8 cellular contexts compared by ENCODE assay signal in the genomic region with DNA sequence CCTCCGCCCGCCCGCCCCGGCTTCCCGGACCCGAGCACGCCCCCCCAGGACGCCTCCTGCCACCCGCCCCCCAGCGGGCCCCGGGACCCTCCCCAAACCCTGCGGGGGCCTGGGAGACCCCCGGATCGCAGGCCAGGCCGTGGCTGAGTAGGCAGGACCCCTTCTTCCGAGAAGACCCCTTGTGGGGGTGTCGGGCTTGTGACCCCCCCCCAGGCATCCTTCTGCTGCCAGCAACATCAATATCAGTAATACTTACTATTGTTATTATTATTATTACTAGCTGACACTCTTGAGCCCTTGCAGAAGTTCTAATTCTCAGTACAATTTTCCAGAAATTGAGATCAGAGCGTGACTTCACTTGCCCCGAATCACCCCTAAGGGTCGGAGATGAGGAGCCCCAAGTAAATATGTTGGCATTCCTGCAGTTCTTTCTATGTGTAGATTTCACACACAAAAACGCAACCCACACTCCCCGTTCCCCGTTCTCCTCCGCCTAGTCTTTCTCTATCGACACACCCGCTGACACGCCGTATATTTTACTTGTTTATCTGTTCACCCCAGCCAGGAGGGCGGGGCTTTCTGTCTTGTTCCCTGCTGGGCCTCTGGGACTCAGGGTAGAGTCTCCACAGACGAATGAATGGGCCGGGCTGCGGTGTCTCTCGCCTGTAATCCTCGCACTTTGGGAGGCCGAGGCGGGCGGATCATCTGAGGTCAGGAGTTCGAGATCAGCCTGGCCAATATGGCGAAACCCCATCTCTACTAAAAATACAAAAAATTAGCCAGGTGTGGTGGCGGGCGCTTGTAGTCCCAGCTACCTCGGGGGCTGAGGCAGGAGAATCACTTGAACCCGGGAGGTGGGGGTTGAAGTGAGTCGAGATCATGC. TPM values are rescaled to one million over a fixed set of nuclear protein-coding genes. Genes with fewer than 3 reads are reported as not detected.
A peak's percentile ranks its signal among the peaks of the same experiment; 100 is the strongest.
DNase-seq lines count a peak whose midpoint lies in the region; ATAC-seq and TF ChIP-seq lines count a peak whose summit lies in the region.

No MANE protein-coding gene starts in this region.

- TF ChIP-seq CTCF in fibroblast of pulmonary artery (IDR thresholded peaks at IDR 0.05; ENCODE audit: low read length, missing control alignments), result no peak

- no peak overlapping the region for H4K8ac ChIP-seq in neuronal stem cell (ENCODE audit: low read depth, low read length)

- H2AK5ac ChIP-seq in neuronal stem cell (ENCODE audit: low read depth, low read length), result no peak overlapping the region

- H3K4me2 ChIP-seq in neuronal stem cell (ENCODE audit: insufficient read depth, low read length, poor library complexity, severe bottlenecking), result peak overlapping the region; percentile 61

- no peak overlapping the region for H3K23ac ChIP-seq in neuronal stem cell (ENCODE audit: low read depth, low read length, poor library complexity)

- WGBS in neuronal stem cell (ENCODE audit: extremely low coverage in 2 of 2, insufficient read length in 2 of 2, insufficient replicate concordance in 1 of 2), 2 donors, result no CpG with 5 or more reads among the region's 44 CpGs

- DNase-seq in HT-29 (ENCODE audit: low spot score) (peak; percentile 29), NOMO-1 treated with DMSO at 0.1 percent for 48 hours (lab: John Stamatoyannopoulos, UW; ENCODE audit: unreplicated experiment) (peak; percentile 74), fibroblast of pulmonary artery (ENCODE audit: low read depth) (peak; percentile 71), neuronal stem cell (ENCODE audit: low spot score) (peak; percentile 81), ureter (ENCODE audit: low spot score) (peak; percentile 87)
- DNase-seq in activated T-helper 1 cell treated with anti-CD3 and anti-CD28 coated beads, Interleukin-2, amount 50 U/mL, for 16 hours (ENCODE audit: low read depth in 1 of 2, low spot score in 1 of 2), result peak; percentile 39 to 52

- ATAC-seq in GM19351 (IDR thresholded peaks at IDR 0.05; ENCODE audit: unreplicated experiment), result no peak

- H3K27me3 ChIP-seq in ACC112 (ENCODE audit: insufficient read depth, low read length), result no peaks in the 10 kb centered on the region
- H3K27me3 ChIP-seq in neuronal stem cell (ENCODE audit: control insufficient read depth in 3 of 3, insufficient read depth in 3 of 3, low read depth in 1 of 3, low read length in 3 of 3), result peaks cover 0 to 2% (median 0%) of the 10 kb centered on the region in 3 experiments

- H3K36me3 ChIP-seq in ACC112 (ENCODE audit: insufficient read depth, low read length) (no peaks in the 10 kb centered on the region), neuronal stem cell (replicated peaks in 1 of 2; ENCODE audit: control insufficient read depth in 2 of 2, insufficient read depth in 2 of 2, low read length in 2 of 2) (peaks cover 0 to 4% of the 10 kb centered on the region in 2 donors)

- H3K4me3 ChIP-seq in ACC112 (ENCODE audit: low read depth, low read length), result peak overlapping the region; percentile 69
- peak overlapping the region; percentile 30 for H3K4me3 ChIP-seq in fibroblast of pulmonary artery (replicated peaks; ENCODE audit: low read depth, low read length)
- peak overlapping the region in 1 of 2 donors; percentile 12 for H3K4me3 ChIP-seq in neuronal stem cell (ENCODE audit: low read length in 2 of 2)

- no peak overlapping the region for H2BK15ac ChIP-seq in neuronal stem cell (ENCODE audit: low read length)

- H3K27ac ChIP-seq in ACC112 (ENCODE audit: low read depth, low read length) (no peak overlapping the region), neuronal stem cell (replicated peaks; ENCODE audit: low read length) (peak overlapping the region; percentile 63)

- no peak overlapping the region for H2BK5ac ChIP-seq in neuronal stem cell (ENCODE audit: low read length)

- no peak overlapping the region for H3K9ac ChIP-seq in neuronal stem cell (ENCODE audit: low read depth, low read length, poor library complexity)

- no peak overlapping the region for H3K4ac ChIP-seq in neuronal stem cell (ENCODE audit: low read length)

- no peaks in the 10 kb centered on the region for H3K9me3 ChIP-seq in neuronal stem cell (replicated peaks in 1 of 2; ENCODE audit: control insufficient read depth in 2 of 2, insufficient read depth in 1 of 2, low read depth in 1 of 2, low read length in 2 of 2)

- no peaks in the 10 kb centered on the region for H3K4me1 ChIP-seq in ACC112 (ENCODE audit: control insufficient read depth, insufficient read depth, low read length, unreplicated experiment)
- peaks cover 13 to 16% of the 10 kb centered on the region in 2 donors for H3K4me1 ChIP-seq in neuronal stem cell (ENCODE audit: control insufficient read depth in 2 of 2, insufficient read depth in 1 of 2, low read depth in 1 of 2, low read length in 2 of 2)

- no peaks in the 10 kb centered on the region for H3K79me2 ChIP-seq in ACC112 (ENCODE audit: control insufficient read depth, insufficient read depth, low read length, unreplicated experiment)

- H2BK120ac ChIP-seq in neuronal stem cell (ENCODE audit: low read depth, low read length), result no peak overlapping the region

- peak overlapping the region; percentile 60 for H3K18ac ChIP-seq in neuronal stem cell (ENCODE audit: low read length)

- H4K91ac ChIP-seq in neuronal stem cell (ENCODE audit: low read depth, low read length, poor library complexity), result no peak overlapping the region

- H2BK12ac ChIP-seq in neuronal stem cell (ENCODE audit: low read length), result no peak overlapping the region

- H2AFZ ChIP-seq in ACC112 (ENCODE audit: low read length, unreplicated experiment) (peak overlapping the region; percentile 38), neuronal stem cell (ENCODE audit: low read length) (peak overlapping the region; percentile 80)

- no peak overlapping the region for H3K14ac ChIP-seq in neuronal stem cell (ENCODE audit: low read length)

- no peaks in the 10 kb centered on the region for H3K79me1 ChIP-seq in neuronal stem cell (ENCODE audit: low read depth, low read length)

RNA-seq across cellular contexts. Expression of gene TLE5, which starts 14.7 kb away (rescaled TPM):
- total RNA-seq in HT-29 (2014; rRNA removed; shearing (Covaris generic)), result 356 and 359 TPM in 2 replicates
- polyA plus RNA-seq in neuronal stem cell (2013, experiment 1 of 2), result 162 TPM
- 164 TPM for polyA plus RNA-seq in neuronal stem cell (2013, experiment 2 of 2)
- total RNA-seq in ureter, result 623 TPM

RNA-seq across cellular contexts. Expression of gene TLE2, which starts 18.5 kb away (rescaled TPM):
- 0.08 and 1.1 TPM in 2 replicates for total RNA-seq in HT-29 (2014; rRNA removed; shearing (Covaris generic))
- 0.36 TPM for polyA plus RNA-seq in neuronal stem cell (2013, experiment 1 of 2)
- 0.21 TPM for polyA plus RNA-seq in neuronal stem cell (2013, experiment 2 of 2)
- total RNA-seq in ureter, result 95.2 TPM

RNA-seq across cellular contexts. Expression of gene GNA11, which starts 46.6 kb away (rescaled TPM):
- total RNA-seq in HT-29 (2014; rRNA removed; shearing (Covaris generic)), result 54.1 and 68.2 TPM in 2 replicates
- 19.2 TPM for polyA plus RNA-seq in neuronal stem cell (2013, experiment 1 of 2)
- 20.0 TPM for polyA plus RNA-seq in neuronal stem cell (2013, experiment 2 of 2)
- total RNA-seq in ureter, result 68.5 TPM

Comparison
In these comparisons a context has a peak if more than half of its experiments do, and no peak if none do; other contexts are left out.
1. DNase-seq: peak in every context shown above with its lines; median percentile 87 in ureter; 81 in neuronal stem cell; 74 in NOMO-1 treated with DMSO at 0.1 percent for 48 hours; 71 in fibroblast of pulmonary artery; 46 in activated T-helper 1 cell treated with anti-CD3 and anti-CD28 coated beads, Interleukin-2, amount 50 U/mL, for 16 hours; 29 in HT-29.
2. RNA of gene TLE2, which starts 18.5 kb away (total RNA-seq): 95.2 TPM in ureter (single experiment); 0.08 to 1.1 TPM in HT-29; every median in the first group is over 10 times any median in the second.